8 cellular contexts compared by ENCODE assay signal in the genomic region with DNA sequence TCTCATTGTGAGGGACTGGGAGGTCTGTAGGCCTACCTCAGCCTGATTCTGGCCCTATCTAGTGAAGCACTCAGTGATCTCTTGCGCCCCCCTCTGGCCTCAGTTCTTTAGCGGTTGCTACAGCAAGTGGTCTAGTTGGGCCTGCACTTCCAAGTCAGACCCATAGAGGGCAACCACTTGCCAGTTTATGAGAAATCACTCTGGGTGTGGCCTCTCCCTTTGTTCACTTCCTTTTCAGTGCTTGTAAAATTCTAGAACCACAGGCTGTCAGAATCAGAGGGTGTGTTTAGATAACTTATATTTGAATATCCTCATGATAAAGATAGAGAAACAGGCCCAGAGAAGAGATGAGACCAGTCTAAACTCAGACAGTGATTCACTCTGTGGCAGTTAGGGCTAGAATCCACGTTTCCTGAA.
DNase-seq lines count a peak whose midpoint lies in the region; ATAC-seq and TF ChIP-seq lines count a peak whose summit lies in the region.

No MANE protein-coding gene starts in this region.

- H3K27ac ChIP-seq in VCaP (peak overlapping the region; percentile 30; the same call in 1 of the 2 replicates), breast epithelium (peak overlapping the region; percentile 71)

- DNase-seq in A172 (ENCODE audit: low spot score) (peak; percentile 94), NCI-H2171 (lab: John Stamatoyannopoulos, UW) (peak; percentile 49), breast epithelium (ENCODE audit: low spot score in 2 of 2) (peak; percentile 82 to 88), iris pigment epithelial cell (ENCODE audit: low read depth) (peak; percentile 91)
- peak; percentile 72 to 96 for DNase-seq in stimulated activated CD4-positive, alpha-beta T cell treated with anti-CD3 and anti-CD28 coated beads, Interleukin-12 subunit alpha, Interleukin-12 subunit beta, amount 100 ng/mL, for 24 hours (ENCODE audit: low read depth in 2 of 2)

- ATAC-seq in GM18517 (IDR thresholded peaks at IDR 0.05; ENCODE audit: unreplicated experiment) = peak; percentile 87
- peak; percentile 69 for ATAC-seq in HG03060 (IDR thresholded peaks at IDR 0.05; ENCODE audit: low read depth, unreplicated experiment)

- no peaks in the 10 kb centered on the region for H3K4me1 ChIP-seq in breast epithelium

- H3K27me3 ChIP-seq in breast epithelium = peaks cover 0 to 46% of the 10 kb centered on the region in 2 donors

- no peak overlapping the region for H3K4me3 ChIP-seq in breast epithelium

- TF ChIP-seq CTCF in VCaP (conservative IDR thresholded peaks at IDR 0.05) = peak; percentile 93
- peak; percentile 95 to 98 (median 97) for TF ChIP-seq CTCF in breast epithelium (IDR thresholded peaks at IDR 0.05)

- intact Hi-C loops in breast epithelium (cut with DNase I; ENCODE audit: low total_unique reads) = no loop called here

- no peaks in the 10 kb centered on the region for H3K9me3 ChIP-seq in breast epithelium

- TF ChIP-seq POLR2A in breast epithelium (IDR thresholded peaks at IDR 0.05) = no peak

- no peaks in the 10 kb centered on the region for H3K36me3 ChIP-seq in breast epithelium
